12 cellular contexts compared by ENCODE assay signal in the genomic region with DNA sequence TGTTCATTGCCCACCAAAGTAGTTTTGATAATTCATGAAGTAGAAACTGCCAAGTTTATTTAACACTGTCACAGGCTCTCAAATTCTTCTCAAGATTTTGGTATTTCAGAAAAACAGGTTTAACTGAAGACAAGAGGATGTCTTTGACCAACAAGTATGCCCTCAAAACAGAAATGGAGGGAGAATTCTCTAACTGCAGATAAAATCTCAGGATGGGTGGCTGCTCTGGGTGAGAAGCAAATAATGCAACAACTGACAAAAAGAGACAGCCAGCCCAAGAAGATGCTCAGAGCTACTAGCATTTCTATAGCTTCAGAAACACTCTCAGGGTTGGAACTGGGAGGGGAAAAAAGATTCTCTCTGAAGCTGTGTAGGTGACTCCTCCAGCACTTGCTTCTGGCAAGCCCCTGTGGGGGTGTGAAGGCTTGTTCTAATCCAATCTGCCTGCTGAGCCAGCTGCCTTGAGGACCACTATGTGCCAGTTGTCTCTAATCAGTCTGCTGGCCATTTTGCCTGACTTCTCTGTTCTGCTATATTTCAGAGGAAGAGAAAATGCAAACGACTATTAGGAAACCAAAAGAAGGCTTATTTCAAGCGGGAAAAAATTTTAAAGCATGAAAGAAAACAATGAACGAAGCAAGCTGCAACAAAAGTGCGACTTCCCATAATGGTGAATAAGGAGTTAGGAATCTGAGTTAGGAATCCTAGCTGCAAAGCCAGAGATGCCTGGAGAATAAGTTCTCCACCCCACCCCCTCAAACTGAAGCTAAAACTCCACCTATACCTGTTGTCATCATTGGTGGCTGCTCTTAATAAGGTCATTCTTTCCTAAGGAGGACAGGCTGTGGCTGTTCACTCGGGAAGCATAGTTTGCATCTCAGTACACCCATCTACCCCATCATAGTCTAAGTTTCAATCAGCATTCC.
DNase-seq lines count a peak whose midpoint lies in the region; ATAC-seq and TF ChIP-seq lines count a peak whose summit lies in the region.
"Had no signal": no experiment of that assay in that cellular context is flagged by ENCODE, and none has a peak within 500 bp of the region (broad histone marks: within the 10 kb centered on the region; RNA-seq: fewer than 3 reads in every experiment).

No MANE protein-coding gene starts in this region.

- no peaks in the 10 kb centered on the region for H3K9me3 ChIP-seq in HUES48 (ENCODE audit: control insufficient read depth, insufficient read depth, low read length)
- H3K9me3 ChIP-seq in thyroid gland: no peaks in the 10 kb centered on the region
- no peaks in the 10 kb centered on the region for H3K9me3 ChIP-seq in tibial artery
- H3K9me3 ChIP-seq: ovary had no signal

- intact Hi-C loops in activated T-helper 2 cell treated with anti-CD3 and anti-CD28 coated beads, Interferon-gamma antibody, Interleukin-2, Interleukin-4, amounts not matched to agents 10 μg/mL and 5 μg/mL and 100 μg/mL, durations not matched to agents 14 hours and 24 hours and 36 hours (cut with micrococcal nuclease): no loop called here
- intact Hi-C loops in thyroid gland (cut with DNase I): no loop called here
- intact Hi-C loops in tibial artery (cut with DNase I; ENCODE audit: low total_unique reads): no loop called here

- no peaks in the 10 kb centered on the region for H3K27me3 Mint-ChIP-seq in activated T-helper 2 cell treated with anti-CD3 and anti-CD28 coated beads, Interferon-gamma antibody, Interleukin-2, Interleukin-4, amounts not matched to agents 10 μg/mL and 5 μg/mL and 100 μg/mL, durations not matched to agents 14 hours and 24 hours and 36 hours (ENCODE audit: low read depth)

- H3K27ac ChIP-seq in HUES48 (ENCODE audit: low read depth, low read length): peak overlapping the region; percentile 84
- H3K27ac ChIP-seq in thyroid gland: peak overlapping the region; percentile 70 to 88 (median 78)
- peak overlapping the region in 1 of 2 donors; percentile 23 for H3K27ac ChIP-seq in tibial artery
- H3K27ac ChIP-seq: ovary had no signal

- WGBS in thyroid gland, 2 donors: 49 to 53% methylated on average over 5 of the region's 5 CpGs

- peaks cover 11% of the 10 kb centered on the region for H3K36me3 Mint-ChIP-seq in activated T-helper 2 cell treated with anti-CD3 and anti-CD28 coated beads, Interferon-gamma antibody, Interleukin-2, Interleukin-4, amounts not matched to agents 10 μg/mL and 5 μg/mL and 100 μg/mL, durations not matched to agents 14 hours and 24 hours and 36 hours (ENCODE audit: low read depth)
- H3K36me3 Mint-ChIP-seq: immature natural killer cell had no signal

- TF ChIP-seq POLR2A in thyroid gland (IDR thresholded peaks at IDR 0.05): no peak

- TF ChIP-seq CTCF in thyroid gland (IDR thresholded peaks at IDR 0.05) (no peak), tibial artery (IDR thresholded peaks at IDR 0.05) (no peak)

- DNase-seq in activated T-helper 2 cell treated with anti-CD3 and anti-CD28 coated beads, Interferon-gamma antibody, Interleukin-2, Interleukin-4, amounts not matched to agents 10 μg/mL and 5 μg/mL and 100 μg/mL, durations not matched to agents 14 hours and 24 hours and 36 hours (ENCODE audit: low spot score): no peak
- DNase-seq in glomerular visceral epithelial cell (ENCODE audit: extremely low spot score) (peak; percentile 40), thyroid gland (peak; percentile 12 to 37), tibial artery (no peak)
- DNase-seq: cerebellar nuclear complex, immature natural killer cell, NCI-H146, SHP77 had no signal

- no peaks in the 10 kb centered on the region for H3K9me3 Mint-ChIP-seq in activated T-helper 2 cell treated with anti-CD3 and anti-CD28 coated beads, Interferon-gamma antibody, Interleukin-2, Interleukin-4, amounts not matched to agents 10 μg/mL and 5 μg/mL and 100 μg/mL, durations not matched to agents 14 hours and 24 hours and 36 hours
- H3K9me3 Mint-ChIP-seq: immature natural killer cell had no signal

- peaks cover 39% of the 10 kb centered on the region for H3K4me1 Mint-ChIP-seq in activated T-helper 2 cell treated with anti-CD3 and anti-CD28 coated beads, Interferon-gamma antibody, Interleukin-2, Interleukin-4, amounts not matched to agents 10 μg/mL and 5 μg/mL and 100 μg/mL, durations not matched to agents 14 hours and 24 hours and 36 hours (ENCODE audit: low read depth)

- H3K9ac ChIP-seq in HUES48 (ENCODE audit: low read depth, low read length): no peak overlapping the region

- H3K36me3 ChIP-seq in HUES48 (ENCODE audit: control insufficient read depth, insufficient read depth, low read length) (no peaks in the 10 kb centered on the region), thyroid gland (no peaks in the 10 kb centered on the region), tibial artery (no peaks in the 10 kb centered on the region)
- H3K36me3 ChIP-seq: ovary had no signal

- no peaks in the 10 kb centered on the region for H3K27me3 ChIP-seq in HUES48 (ENCODE audit: control insufficient read depth, insufficient read depth, low read length)
- H3K27me3 ChIP-seq in thyroid gland: no peaks in the 10 kb centered on the region
- no peaks in the 10 kb centered on the region for H3K27me3 ChIP-seq in tibial artery
- H3K27me3 ChIP-seq: ovary had no signal

- H3K4me1 ChIP-seq in HUES48 (ENCODE audit: control insufficient read depth, insufficient read depth, low read length) (peaks cover 30% of the 10 kb centered on the region), thyroid gland (peaks cover 68 to 74% of the 10 kb centered on the region in 2 donors), tibial artery (peaks cover 5 to 49% (median 27%) of the 10 kb centered on the region in 4 donors)

- no peak overlapping the region for H3K4me3 Mint-ChIP-seq in activated T-helper 2 cell treated with anti-CD3 and anti-CD28 coated beads, Interferon-gamma antibody, Interleukin-2, Interleukin-4, amounts not matched to agents 10 μg/mL and 5 μg/mL and 100 μg/mL, durations not matched to agents 14 hours and 24 hours and 36 hours (ENCODE audit: low read depth)
- H3K4me3 Mint-ChIP-seq: immature natural killer cell had no signal

- no peak overlapping the region; the same call in 1 of the 2 replicates for H3K4me3 ChIP-seq in HUES48 (ENCODE audit: low read depth, low read length)
- no peak overlapping the region for H3K4me3 ChIP-seq in thyroid gland (replicated peaks in 1 of 3)
- no peak overlapping the region for H3K4me3 ChIP-seq in tibial artery
- H3K4me3 ChIP-seq: ovary had no signal

- ATAC-seq in GM19023 (IDR thresholded peaks at IDR 0.05; ENCODE audit: unreplicated experiment): no peak
- no peak for ATAC-seq in GM19035 (IDR thresholded peaks at IDR 0.05; ENCODE audit: unreplicated experiment)

- H3K27ac Mint-ChIP-seq in activated T-helper 2 cell treated with anti-CD3 and anti-CD28 coated beads, Interferon-gamma antibody, Interleukin-2, Interleukin-4, amounts not matched to agents 10 μg/mL and 5 μg/mL and 100 μg/mL, durations not matched to agents 14 hours and 24 hours and 36 hours: peak overlapping the region; percentile 52

Comparison
In these comparisons a context has a peak if more than half of its experiments do, and no peak if none do; other contexts are left out.
1. DNase-seq: peak in glomerular visceral epithelial cell (single experiment) and thyroid gland (2 of 2); none in activated T-helper 2 cell treated with anti-CD3 and anti-CD28 coated beads, Interferon-gamma antibody, Interleukin-2, Interleukin-4, amounts not matched to agents 10 μg/mL and 5 μg/mL and 100 μg/mL, durations not matched to agents 14 hours and 24 hours and 36 hours (single experiment) and tibial artery (0 of 2).